11 cellular contexts compared by ENCODE assay signal in genomic region chr2:217863874-217864273, GRCh38.
"Had no signal": no experiment of that assay in that cellular context is flagged by ENCODE, and none has a peak within 500 bp of the region (broad histone marks: within the 10 kb centered on the region; RNA-seq: fewer than 3 reads in every experiment).

No MANE protein-coding gene starts in this region.

- H3K4me3 ChIP-seq: pancreas, SJCRH30 had no signal

- H3K36me3 ChIP-seq: SJCRH30 had no signal

- H3K4me1 ChIP-seq: pancreas had no signal

- H3K9me3 ChIP-seq: pancreas, SJCRH30 had no signal

- DNase-seq: activated CD4-positive, alpha-beta T cell treated with anti-CD3 and anti-CD28 coated beads for 4 hours; activated CD8-positive, alpha-beta memory T cell treated with anti-CD3 and anti-CD28 coated beads, Interleukin-2, amount 50 U/mL, for 48 hours; activated CD8-positive, alpha-beta T cell treated with anti-CD3 and anti-CD28 coated beads for 36 hours; activated naive CD4-positive, alpha-beta T cell; immature natural killer cell; left cardiac atrium; pancreas; retina; SJCRH30; stimulated activated CD4-positive, alpha-beta T cell treated with anti-CD3 and anti-CD28 coated beads, Interleukin-2, amount 100 ng/mL, for 24 hours; stimulated activated naive CD8-positive, alpha-beta T cell treated with anti-CD3 and anti-CD28 coated beads, Interleukin-15, Interleukin-2, amounts not matched to agents 100 U/mL and 50 U/mL, for 24 hours had no signal

- ATAC-seq: activated CD8-positive, alpha-beta T cell treated with anti-CD3 and anti-CD28 coated beads for 36 hours; stimulated activated naive CD8-positive, alpha-beta T cell treated with anti-CD3 and anti-CD28 coated beads, Interleukin-15, Interleukin-2, amounts not matched to agents 100 U/mL and 50 U/mL, for 24 hours had no signal

- H3K27me3 ChIP-seq: pancreas, SJCRH30 had no signal

- H3K27ac ChIP-seq: pancreas, SJCRH30 had no signal
